Comparison of ENCODE assay signal across 27 cellular contexts in the genomic region with DNA sequence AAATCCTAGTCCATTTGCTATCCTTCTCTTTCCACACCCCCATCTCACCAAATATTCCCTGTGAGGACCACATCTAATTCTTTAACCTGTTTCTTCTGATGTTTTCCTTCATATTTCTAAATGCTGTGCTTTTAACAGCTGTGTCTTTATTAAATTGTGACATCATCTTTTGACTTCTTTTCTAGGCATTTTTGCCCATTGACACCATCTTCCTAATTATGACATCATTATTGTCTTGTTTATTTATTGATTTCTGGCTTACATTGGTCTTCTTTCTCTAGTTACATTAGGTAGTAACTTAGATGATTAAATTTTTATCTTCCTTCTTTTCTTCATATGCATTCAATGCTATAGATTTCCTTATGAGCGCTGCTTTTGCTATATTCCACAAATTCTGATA.
"Had no signal": no experiment of that assay in that cellular context is flagged by ENCODE, and none has a peak within 500 bp of the region (broad histone marks: within the 10 kb centered on the region; RNA-seq: fewer than 3 reads in every experiment).

No MANE protein-coding gene starts in this region.

- H3K9me3 ChIP-seq: testis, thoracic aorta, thyroid gland, upper lobe of right lung, vagina had no signal

- ATAC-seq: stimulated activated effector memory CD8-positive, alpha-beta T cell treated with anti-CD3 and anti-CD28 coated beads, Interleukin-12 subunit alpha, Interleukin-12 subunit beta, amount 100 ng/mL, for 72 hours; stimulated activated memory B cell treated with anti-CD40 and anti-IgM and Interleukin-4, amounts not matched to agents 10 μg/mL and 1 μg/mL and 100 μg/mL, for 72 hours; stimulated activated naive B cell treated with anti-CD40 and anti-IgM and Interleukin-4, amounts not matched to agents 10 μg/mL and 1 μg/mL and 100 μg/mL, for 72 hours; stimulated activated naive CD8-positive, alpha-beta T cell treated with anti-CD3 and anti-CD28 coated beads, Interleukin-15, amount 100 ng/mL, for 72 hours; stimulated activated naive CD8-positive, alpha-beta T cell treated with anti-CD3 and anti-CD28 coated beads, Interleukin-15, Interleukin-2, amounts not matched to agents 100 U/mL and 50 U/mL, for 24 hours; upper lobe of right lung had no signal

- H3K27ac ChIP-seq: stomach, suprapubic skin, testis, thoracic aorta, thyroid gland, tibial artery, tibial nerve, transverse colon, upper lobe of left lung, upper lobe of right lung, uterus, vagina had no signal

- FAIRE-seq: urothelium cell line had no signal

- DNase-seq: stimulated activated CD4-positive, alpha-beta T cell treated with anti-CD3 and anti-CD28 coated beads, Interleukin-2, amount 100 ng/mL, for 48 hours; stimulated activated CD4-positive, alpha-beta T cell treated with anti-CD3 and anti-CD28 coated beads, Interleukin-4, amount 100 ng/mL, for 1 hour; stimulated activated CD4-positive, alpha-beta T cell treated with anti-CD3 and anti-CD28 coated beads, Interleukin-4, amount 100 ng/mL, for 24 hours; stimulated activated CD4-positive, alpha-beta T cell treated with anti-CD3 and anti-CD28 coated beads, Interleukin-4, amount 100 ng/mL, for 4 hours; stimulated activated CD8-positive, alpha-beta memory T cell treated with anti-CD3 and anti-CD28 coated beads, Interleukin-4, amount 100 ng/mL, for 48 hours; stimulated activated naive B cell treated with anti-CD40 and anti-IgM and Interleukin-4, amounts not matched to agents 10 μg/mL and 1 μg/mL and 100 μg/mL, for 72 hours; stimulated activated naive CD4-positive, alpha-beta T cell; stimulated activated naive CD4-positive, alpha-beta T cell treated with Interleukin-2 at 50 U/mL for 16 hours; stimulated activated naive CD8-positive, alpha-beta T cell treated with anti-CD3 and anti-CD28 coated beads, Interleukin-15, amount 100 ng/mL, for 72 hours; stimulated activated naive CD8-positive, alpha-beta T cell treated with anti-CD3 and anti-CD28 coated beads, Interleukin-15, Interleukin-2, amounts not matched to agents 100 U/mL and 50 U/mL, for 24 hours; stomach; substantia nigra; testis; thyroid gland; tibial artery; transverse colon; trophoblast cell; upper lobe of left lung; upper lobe of right lung; uterus had no signal

- H3K36me3 ChIP-seq: stomach, suprapubic skin, thoracic aorta, thyroid gland, tibial artery, tibial nerve, transverse colon, upper lobe of left lung, upper lobe of right lung, uterus, vagina had no signal

- H3K4me3 ChIP-seq: stomach, suprapubic skin, testis, thoracic aorta, thyroid gland, tibial artery, tibial nerve, transverse colon, upper lobe of left lung, upper lobe of right lung, uterus, vagina had no signal

- H3K4me1 ChIP-seq: stomach, suprapubic skin, testis, thyroid gland, tibial artery, tibial nerve, transverse colon, upper lobe of left lung, upper lobe of right lung, uterus, vagina had no signal

- H3K27me3 ChIP-seq: stomach, suprapubic skin, testis, thyroid gland, tibial artery, tibial nerve, transverse colon, upper lobe of left lung, upper lobe of right lung, uterus, vagina had no signal
